18 cellular contexts compared by ENCODE assay signal in genomic region chr6:168648240-168648639, GRCh38.
DNase-seq lines count a peak whose midpoint lies in the region; ATAC-seq and TF ChIP-seq lines count a peak whose summit lies in the region.
"Had no signal": no experiment of that assay in that cellular context is flagged by ENCODE, and none has a peak within 500 bp of the region (broad histone marks: within the 10 kb centered on the region; RNA-seq: fewer than 3 reads in every experiment).

No MANE protein-coding gene starts in this region.

- no peaks in the 10 kb centered on the region for H3K36me3 Mint-ChIP-seq in natural killer cell treated with Interleukin-12 subunit alpha and Interleukin-12 subunit beta and Interleukin-15 and Interleukin-18, amount 100 ng/mL, for 72 hours
- H3K36me3 Mint-ChIP-seq: activated CD8-positive, alpha-beta memory T cell treated with anti-CD3 and anti-CD28 coated beads, Interleukin-2, amount 10 ng/mL, durations not matched to agents 7 days and 5 days; WTC11 had no signal

- no peaks in the 10 kb centered on the region for H3F3A ChIP-seq in GM23248 (ENCODE audit: insufficient read depth)

- no peaks in the 10 kb centered on the region for H3K9me3 Mint-ChIP-seq in natural killer cell treated with Interleukin-12 subunit alpha and Interleukin-12 subunit beta and Interleukin-15 and Interleukin-18, amount 100 ng/mL, for 72 hours
- H3K9me3 Mint-ChIP-seq: nephron progenitor cell, WTC11 had no signal

- no peak overlapping the region for H3K27ac Mint-ChIP-seq in natural killer cell treated with Interleukin-12 subunit alpha and Interleukin-12 subunit beta and Interleukin-15 and Interleukin-18, amount 100 ng/mL, for 72 hours
- H3K27ac Mint-ChIP-seq: activated CD8-positive, alpha-beta memory T cell treated with anti-CD3 and anti-CD28 coated beads, Interleukin-2, amount 10 ng/mL, durations not matched to agents 7 days and 5 days; WTC11 had no signal

- no peak overlapping the region for H3K4me3 Mint-ChIP-seq in natural killer cell treated with Interleukin-12 subunit alpha and Interleukin-12 subunit beta and Interleukin-15 and Interleukin-18, amount 100 ng/mL, for 72 hours
- H3K4me3 Mint-ChIP-seq: activated CD8-positive, alpha-beta memory T cell treated with anti-CD3 and anti-CD28 coated beads, Interleukin-2, amount 10 ng/mL, durations not matched to agents 7 days and 5 days; nephron progenitor cell; WTC11 had no signal

- H3K9ac ChIP-seq in SK-N-MC (ENCODE audit: insufficient read length) (no peak overlapping the region), GM23248 (no peak overlapping the region)

- H3K4me1 Mint-ChIP-seq in natural killer cell treated with Interleukin-12 subunit alpha and Interleukin-12 subunit beta and Interleukin-15 and Interleukin-18, amount 100 ng/mL, for 72 hours (ENCODE audit: low read depth in 2 of 2), result no peaks in the 10 kb centered on the region
- H3K4me1 Mint-ChIP-seq: activated CD8-positive, alpha-beta memory T cell treated with anti-CD3 and anti-CD28 coated beads, Interleukin-2, amount 10 ng/mL, durations not matched to agents 7 days and 5 days had no signal

- H2AFZ ChIP-seq in GM23248, result no peak overlapping the region

- no peaks in the 10 kb centered on the region for H3K4me1 ChIP-seq in left lung
- no peaks in the 10 kb centered on the region for H3K4me1 ChIP-seq in GM23248 (ENCODE audit: insufficient read depth)

- H3K4me3 ChIP-seq in SK-N-MC (peak overlapping the region; percentile 68; the same call in 1 of the 2 replicates), left lung (no peak overlapping the region), GM23248 (no peak overlapping the region)
- H3K4me3 ChIP-seq: cardiac muscle cell, skin epidermis had no signal

- H3K9me3 ChIP-seq in SK-N-MC (ENCODE audit: low read depth, low read length) (no peaks in the 10 kb centered on the region), left lung (no peaks in the 10 kb centered on the region), GM23248 (ENCODE audit: low read depth) (no peaks in the 10 kb centered on the region)

- H3K9me2 ChIP-seq in GM23248 (ENCODE audit: insufficient read depth), result no peaks in the 10 kb centered on the region

- H4K20me1 ChIP-seq in GM23248 (ENCODE audit: insufficient read depth), result no peaks in the 10 kb centered on the region

- no peak overlapping the region for H3K27ac ChIP-seq in SK-N-MC
- H3K27ac ChIP-seq in left lung, result no peak overlapping the region
- no peak overlapping the region for H3K27ac ChIP-seq in GM23248
- H3K27ac ChIP-seq: cardiac muscle cell had no signal

- WGBS in GM23248 (ENCODE audit: low coverage in 1 of 2, low lambda C conversion rate in 2 of 2, missing lambda C conversion rate in 2 of 2), 2 experiments, result 1 to 6% methylated on average over 15 of the region's 15 CpGs

- DNase-seq in NCI-H748 (lab: John Stamatoyannopoulos, UW; ENCODE audit: unreplicated experiment), result peak; percentile 21
- DNase-seq in NCI-H748 treated with DMSO at 0.1 percent for 48 hours (lab: John Stamatoyannopoulos, UW), result no peak
- no peak for DNase-seq in SK-N-MC (ENCODE audit: low read depth, low spot score)
- DNase-seq in left lung, result no peak
- DNase-seq in ureter (ENCODE audit: low spot score), result peak; percentile 52
- DNase-seq in GM23248, result no peak
- no peak for DNase-seq in natural killer cell treated with Interleukin-12 subunit alpha and Interleukin-12 subunit beta and Interleukin-15 and Interleukin-18, amount 100 ng/mL, for 72 hours (ENCODE audit: low spot score)
- DNase-seq: activated CD8-positive, alpha-beta memory T cell treated with anti-CD3 and anti-CD28 coated beads, Interleukin-2, amount 10 ng/mL, durations not matched to agents 7 days and 5 days; activated naive CD4-positive, alpha-beta T cell treated with anti-CD3 and anti-CD28 coated beads, Interleukin-2, amount 50 U/mL, for 16 hours; left cardiac atrium; NCI-H187; nephron progenitor cell; substantia nigra had no signal

- no peak overlapping the region for H3K4me2 ChIP-seq in GM23248 (ENCODE audit: unreplicated experiment)

- intact Hi-C loops in left lung (cut with DNase I), result no loop called here

- TF ChIP-seq CTCF in left lung (IDR thresholded peaks at IDR 0.05), result no peak

- ATAC-seq in left lung, result peak; percentile 70
- ATAC-seq in HG02870 (IDR thresholded peaks at IDR 0.05; ENCODE audit: unreplicated experiment), result no peak
- ATAC-seq in natural killer cell treated with Interleukin-12 subunit alpha and Interleukin-12 subunit beta and Interleukin-15 and Interleukin-18, amount 100 ng/mL, for 72 hours, result no peak
- ATAC-seq: activated CD8-positive, alpha-beta memory T cell treated with anti-CD3 and anti-CD28 coated beads, Interleukin-2, amount 10 ng/mL, durations not matched to agents 7 days and 5 days; HepG2; WTC11 had no signal

- peaks cover 0 to 9% of the 10 kb centered on the region in 2 donors for H3K27me3 Mint-ChIP-seq in natural killer cell treated with Interleukin-12 subunit alpha and Interleukin-12 subunit beta and Interleukin-15 and Interleukin-18, amount 100 ng/mL, for 72 hours
- H3K27me3 Mint-ChIP-seq: activated CD8-positive, alpha-beta memory T cell treated with anti-CD3 and anti-CD28 coated beads, Interleukin-2, amount 10 ng/mL, durations not matched to agents 7 days and 5 days had no signal

- in situ Hi-C loops in GM23248 (cut with MboI), result no loop called here

- no peaks in the 10 kb centered on the region for H3K79me2 ChIP-seq in GM23248 (ENCODE audit: insufficient read depth)

- H3K36me3 ChIP-seq in SK-N-MC (ENCODE audit: insufficient read depth, low read length) (no peaks in the 10 kb centered on the region), left lung (no peaks in the 10 kb centered on the region), GM23248 (ENCODE audit: low read depth) (no peaks in the 10 kb centered on the region)
- H3K36me3 ChIP-seq: cardiac muscle cell had no signal

- H3K27me3 ChIP-seq in left lung (peaks cover 0 to 44% of the 10 kb centered on the region in 2 donors), GM23248 (replicated peaks; ENCODE audit: insufficient read depth) (no peaks in the 10 kb centered on the region)
- H3K27me3 ChIP-seq: cardiac muscle cell had no signal

Comparison
In these comparisons a context has a peak if more than half of its experiments do, and no peak if none do; other contexts are left out.
1. DNase-seq: peak in NCI-H748 (single experiment) and ureter (single experiment); none in NCI-H748 treated with DMSO at 0.1 percent for 48 hours (single experiment), SK-N-MC (single experiment), left lung (0 of 2), GM23248 (single experiment) and natural killer cell treated with Interleukin-12 subunit alpha and Interleukin-12 subunit beta and Interleukin-15 and Interleukin-18, amount 100 ng/mL, for 72 hours (single experiment).